Comparison of ENCODE assay signal across 13 cellular contexts in genomic region chr6:167858086-167858591, GRCh38. TPM values are rescaled to one million over a fixed set of nuclear protein-coding genes. Genes with fewer than 3 reads are reported as not detected.
DNase-seq lines count a peak whose midpoint lies in the region; ATAC-seq and TF ChIP-seq lines count a peak whose summit lies in the region.
"Had no signal": no experiment of that assay in that cellular context is flagged by ENCODE, and none has a peak within 500 bp of the region (broad histone marks: within the 10 kb centered on the region; RNA-seq: fewer than 3 reads in every experiment).

No MANE protein-coding gene starts in this region.

- H3K9me3 ChIP-seq in right lobe of liver: no peaks in the 10 kb centered on the region

- TF ChIP-seq CTCF in right lobe of liver (IDR thresholded peaks at IDR 0.05) (no peak), type B pancreatic cell (conservative IDR thresholded peaks at IDR 0.05) (no peak)

- DNase-seq in Right ventricle myocardium inferior (ENCODE audit: missing footprints): no peak
- DNase-seq in cardiac septum (ENCODE audit: low spot score): no peak
- DNase-seq in cerebellar cortex (ENCODE audit: low spot score): peak; percentile 14
- DNase-seq in right lobe of liver: no peak
- no peak for DNase-seq in type B pancreatic cell (ENCODE audit: extremely low spot score, unreplicated experiment)
- DNase-seq in activated CD4-positive, alpha-beta T cell treated with anti-CD3 and anti-CD28 coated beads for 36 hours: no peak
- no peak for DNase-seq in NCI-H2171 treated with DMSO at 0.1 percent for 48 hours (lab: John Stamatoyannopoulos, UW)
- DNase-seq: activated gamma-delta T cell treated with Interleukin-2 at 50 U/mL for 16 hours; AML-193; MV-4-11; stimulated activated naive CD4-positive, alpha-beta T cell treated with Interleukin-2 at 50 U/mL for 16 hours had no signal

- H3K4me1 Mint-ChIP-seq in type B pancreatic cell (ENCODE audit: unreplicated experiment): peaks cover 46% of the 10 kb centered on the region
- peaks cover 6% of the 10 kb centered on the region for H3K4me1 Mint-ChIP-seq in activated CD4-positive, alpha-beta T cell treated with anti-CD3 and anti-CD28 coated beads for 36 hours

- no peaks in the 10 kb centered on the region for H3K36me3 ChIP-seq in right lobe of liver

- peak overlapping the region; percentile 6 for H3K27ac Mint-ChIP-seq in type B pancreatic cell
- H3K27ac Mint-ChIP-seq in activated CD4-positive, alpha-beta T cell treated with anti-CD3 and anti-CD28 coated beads for 36 hours: no peak overlapping the region
- H3K27ac Mint-ChIP-seq: T-helper 1 cell treated with Interleukin-12 subunit alpha and Interleukin-12 subunit beta and Interleukin-4 antibody, amounts not matched to agents 30 μg/mL and 1 μg/mL, for 36 hours had no signal

- CTCF ChIA-PET in activated CD4-positive, alpha-beta T cell treated with anti-CD3 and anti-CD28 coated beads for 36 hours (lab: Charles Lee): no interaction called here

- no peaks in the 10 kb centered on the region for H3K27me3 ChIP-seq in right lobe of liver

- no peaks in the 10 kb centered on the region for H3K9me3 Mint-ChIP-seq in type B pancreatic cell
- no peaks in the 10 kb centered on the region for H3K9me3 Mint-ChIP-seq in activated CD4-positive, alpha-beta T cell treated with anti-CD3 and anti-CD28 coated beads for 36 hours (ENCODE audit: low read depth)
- H3K9me3 Mint-ChIP-seq: T-helper 1 cell treated with Interleukin-12 subunit alpha and Interleukin-12 subunit beta and Interleukin-4 antibody, amounts not matched to agents 30 μg/mL and 1 μg/mL, for 36 hours had no signal

- H3K4me3 ChIP-seq in right lobe of liver: no peak overlapping the region

- intact Hi-C loops in Right ventricle myocardium inferior (cut with DNase I) (no loop called here), cardiac septum (cut with DNase I) (no loop called here), right lobe of liver (cut with DNase I) (no loop called here)
- intact Hi-C loops in activated CD4-positive, alpha-beta T cell treated with anti-CD3 and anti-CD28 coated beads for 36 hours (cut with DNase I, micrococcal nuclease): no loop called here

- H3K27me3 Mint-ChIP-seq in type B pancreatic cell: no peaks in the 10 kb centered on the region
- peaks cover 20% of the 10 kb centered on the region for H3K27me3 Mint-ChIP-seq in activated CD4-positive, alpha-beta T cell treated with anti-CD3 and anti-CD28 coated beads for 36 hours

- WGBS in right lobe of liver (ENCODE audit: insufficient coverage, low coverage, low lambda C conversion rate, missing lambda C conversion rate): 17% methylated on average over 1 of the region's 1 CpG

- H3K27ac ChIP-seq in right lobe of liver: peak overlapping the region; percentile 17 to 33 (median 30)

- ATAC-seq in Right ventricle myocardium inferior (peak; percentile 34), right lobe of liver (peak; percentile 70 to 83 (median 74)), HG02981 (IDR thresholded peaks at IDR 0.05; ENCODE audit: unreplicated experiment) (no peak)
- ATAC-seq in activated CD4-positive, alpha-beta T cell treated with anti-CD3 and anti-CD28 coated beads for 36 hours: no peak

- POLR2A ChIA-PET in activated CD4-positive, alpha-beta T cell treated with anti-CD3 and anti-CD28 coated beads for 36 hours (lab: Charles Lee): no interaction called here

- peak overlapping the region; percentile 47 for H3K4me3 Mint-ChIP-seq in type B pancreatic cell
- H3K4me3 Mint-ChIP-seq in activated CD4-positive, alpha-beta T cell treated with anti-CD3 and anti-CD28 coated beads for 36 hours: no peak overlapping the region
- H3K4me3 Mint-ChIP-seq: T-helper 1 cell treated with Interleukin-12 subunit alpha and Interleukin-12 subunit beta and Interleukin-4 antibody, amounts not matched to agents 30 μg/mL and 1 μg/mL, for 36 hours had no signal

- H3K36me3 Mint-ChIP-seq in type B pancreatic cell: no peaks in the 10 kb centered on the region
- H3K36me3 Mint-ChIP-seq in activated CD4-positive, alpha-beta T cell treated with anti-CD3 and anti-CD28 coated beads for 36 hours (ENCODE audit: low read depth): no peaks in the 10 kb centered on the region

- no peak for TF ChIP-seq POLR2A in right lobe of liver (IDR thresholded peaks at IDR 0.05)

- peaks cover 0 to 48% (median 23%) of the 10 kb centered on the region in 4 donors for H3K4me1 ChIP-seq in right lobe of liver

RNA-seq across cellular contexts. Expression of gene AFDN, which starts 31.4 kb away (rescaled TPM):
- total RNA-seq in Right ventricle myocardium inferior: 58.5 TPM
- total RNA-seq in cardiac septum: 67.1 TPM
- 100 to 1,000 TPM in 1 of 6 experiments, 10 to 100 TPM in 5; 77.0 to 106 (median 85.5) TPM for total RNA-seq in right lobe of liver
- total RNA-seq in type B pancreatic cell (ENCODE audit: low replicate concordance): 140 and 154 TPM in 2 replicates
- total RNA-seq in activated CD4-positive, alpha-beta T cell treated with anti-CD3 and anti-CD28 coated beads for 36 hours: 10 to 100 TPM; 11.9 to 14.0 TPM

Comparison
In these comparisons a context has a peak if more than half of its experiments do, and no peak if none do; other contexts are left out.
1. ATAC-seq: peak in Right ventricle myocardium inferior (single experiment) and right lobe of liver (4 of 4); none in activated CD4-positive, alpha-beta T cell treated with anti-CD3 and anti-CD28 coated beads for 36 hours (single experiment) and HG02981 (single experiment).